In genomic region chr17:32497431-32498205, GRCh38 we compare ENCODE assay signal across 11 cellular contexts. TPM values are rescaled to one million over a fixed set of nuclear protein-coding genes. Genes with fewer than 3 reads are reported as not detected.
DNase-seq lines count a peak whose midpoint lies in the region; ATAC-seq, FAIRE-seq and TF ChIP-seq lines count a peak whose summit lies in the region.
"Had no signal": no experiment of that assay in that cellular context is flagged by ENCODE, and none has a peak within 500 bp of the region (broad histone marks: within the 10 kb centered on the region; RNA-seq: fewer than 3 reads in every experiment).

No MANE protein-coding gene starts in this region.

- peak; percentile 44 for FAIRE-seq in urothelium cell line (lab: Jason Lieb, UNC)

- BruUV-seq in MCF 10A (replicated peaks; lab: Mats Ljungman, UMichigan), result no TSS peak

- intact Hi-C loops in MCF 10A (cut with micrococcal nuclease), result no loop called here
- intact Hi-C loops in breast epithelium (cut with DNase I; ENCODE audit: low total_unique reads), result no loop called here

- H3K27me3 Mint-ChIP-seq in MCF 10A (ENCODE audit: insufficient read depth, unreplicated experiment) (no peaks in the 10 kb centered on the region), T-cell (no peaks in the 10 kb centered on the region)

- ATAC-seq in T-cell (replicated peaks in 1 of 4), result no peak
- no peak for ATAC-seq in GM21717 (IDR thresholded peaks at IDR 0.05; ENCODE audit: unreplicated experiment)

- no peaks in the 10 kb centered on the region for H3K9me3 ChIP-seq in breast epithelium
- H3K9me3 ChIP-seq: BE2C, SJCRH30 had no signal

- H3K4me1 ChIP-seq in breast epithelium, result no peaks in the 10 kb centered on the region
- H3K4me1 ChIP-seq: BE2C had no signal

- no peaks in the 10 kb centered on the region for H3K9me3 Mint-ChIP-seq in MCF 10A (ENCODE audit: unreplicated experiment)
- H3K9me3 Mint-ChIP-seq in T-cell, result no peaks in the 10 kb centered on the region

- H3K36me3 Mint-ChIP-seq in MCF 10A (ENCODE audit: insufficient read depth, unreplicated experiment) (no peaks in the 10 kb centered on the region), T-cell (no peaks in the 10 kb centered on the region)

- no peak overlapping the region for H3K4me3 ChIP-seq in breast epithelium
- H3K4me3 ChIP-seq: SJCRH30 had no signal

- H3K4me1 Mint-ChIP-seq in MCF 10A (ENCODE audit: insufficient read depth, unreplicated experiment), result peaks cover 18% of the 10 kb centered on the region
- H3K4me1 Mint-ChIP-seq in T-cell, result peaks cover 40 to 53% (median 48%) of the 10 kb centered on the region in 3 donors

- H3K27ac Mint-ChIP-seq in MCF 10A (ENCODE audit: low read depth, unreplicated experiment) (peak overlapping the region; percentile 73), T-cell (peak overlapping the region; percentile 22 to 31)

- H3K4me3 Mint-ChIP-seq in MCF 10A (ENCODE audit: unreplicated experiment) (peak overlapping the region; percentile 3), T-cell (peak overlapping the region in 1 of 3 donors; percentile 12)

- no peak overlapping the region for H3K27ac ChIP-seq in breast epithelium
- H3K27ac ChIP-seq: SJCRH30 had no signal

- no peak for TF ChIP-seq POLR2A in breast epithelium (IDR thresholded peaks at IDR 0.05)

- CTCF ChIA-PET in MCF 10A (lab: Yijun Ruan, JAX), result interaction anchor here (1.2 to 1.6 kb wide), 3 partner anchors 11 to 161 kb away, joined by 3 to 4 read pairs (median 4); partner anchors contain the start of gene CDK5R1
- CTCF ChIA-PET in T-cell (lab: Charles Lee), result interaction anchor here in 1 of 2 donors (1.5 kb wide), 1 partner anchor 11 kb away, joined by 3 read pairs; the partner anchor contains the start of gene CDK5R1

- no peak for TF ChIP-seq CTCF in MCF 10A (IDR thresholded peaks at IDR 0.05; ENCODE audit: unreplicated experiment)
- no peak for TF ChIP-seq CTCF in breast epithelium (IDR thresholded peaks at IDR 0.05)

- POLR2A ChIA-PET in MCF 10A (lab: Yijun Ruan, JAX), result interaction anchor here (1.9 kb wide), 1 partner anchor 13 kb away, joined by 7 read pairs; no protein-coding TSS in a partner anchor
- POLR2A ChIA-PET in T-cell (lab: Charles Lee), result no interaction called here

- peak; percentile 42 for DNase-seq in MCF 10A (ENCODE audit: unreplicated experiment)
- DNase-seq in breast epithelium (ENCODE audit: low spot score in 2 of 2), result no peak
- DNase-seq in T-cell, result no peak
- peak; percentile 65 for DNase-seq in hepatic stellate cell (ENCODE audit: low spot score)
- no peak for DNase-seq in urothelium cell line (ENCODE audit: low spot score)
- DNase-seq in NCI-H524 treated with DMSO at 0.1 percent for 48 hours (lab: John Stamatoyannopoulos, UW), result no peak
- DNase-seq in NCI-H1436 treated with DMSO at 0.1 percent for 48 hours (lab: John Stamatoyannopoulos, UW), result no peak
- DNase-seq: BE2C, NCI-H2227 treated with DMSO at 0.1 percent for 48 hours had no signal

- H3K36me3 ChIP-seq in breast epithelium, result no peaks in the 10 kb centered on the region
- H3K36me3 ChIP-seq: BE2C, SJCRH30 had no signal

- no peaks in the 10 kb centered on the region for H3K27me3 ChIP-seq in breast epithelium
- H3K27me3 ChIP-seq: BE2C had no signal

RNA-seq across cellular contexts. Expression of gene CDK5R1, which starts 10.8 kb away (rescaled TPM):
- total RNA-seq in MCF 10A (2022) (4.0 and 4.4 TPM in 2 replicates), breast epithelium (under 1 TPM; 0.66 to 0.88 (median 0.80) TPM), T-cell (10 to 100 TPM in 3 of 5 donors, 1 to 10 TPM in 2; 8.1 to 23.8 (median 14.7) TPM)

RNA-seq across cellular contexts. Expression of gene PSMD11, which starts 53.3 kb away (rescaled TPM):
- 123 and 134 TPM in 2 replicates for total RNA-seq in MCF 10A (2022)
- total RNA-seq in breast epithelium, result 10 to 100 TPM; 49.2 to 61.9 (median 56.6) TPM
- 10 to 100 TPM; 56.3 to 72.8 (median 62.9) TPM for total RNA-seq in T-cell

Comparison
In these comparisons a context has a peak if more than half of its experiments do, and no peak if none do; other contexts are left out.
1. DNase-seq: peak in MCF 10A (single experiment) and hepatic stellate cell (single experiment); none in breast epithelium (0 of 2), T-cell (0 of 34), urothelium cell line (single experiment), NCI-H524 treated with DMSO at 0.1 percent for 48 hours (single experiment) and NCI-H1436 treated with DMSO at 0.1 percent for 48 hours (single experiment).